Comparison of ENCODE assay signal across 1 cellular context in the genomic region with DNA sequence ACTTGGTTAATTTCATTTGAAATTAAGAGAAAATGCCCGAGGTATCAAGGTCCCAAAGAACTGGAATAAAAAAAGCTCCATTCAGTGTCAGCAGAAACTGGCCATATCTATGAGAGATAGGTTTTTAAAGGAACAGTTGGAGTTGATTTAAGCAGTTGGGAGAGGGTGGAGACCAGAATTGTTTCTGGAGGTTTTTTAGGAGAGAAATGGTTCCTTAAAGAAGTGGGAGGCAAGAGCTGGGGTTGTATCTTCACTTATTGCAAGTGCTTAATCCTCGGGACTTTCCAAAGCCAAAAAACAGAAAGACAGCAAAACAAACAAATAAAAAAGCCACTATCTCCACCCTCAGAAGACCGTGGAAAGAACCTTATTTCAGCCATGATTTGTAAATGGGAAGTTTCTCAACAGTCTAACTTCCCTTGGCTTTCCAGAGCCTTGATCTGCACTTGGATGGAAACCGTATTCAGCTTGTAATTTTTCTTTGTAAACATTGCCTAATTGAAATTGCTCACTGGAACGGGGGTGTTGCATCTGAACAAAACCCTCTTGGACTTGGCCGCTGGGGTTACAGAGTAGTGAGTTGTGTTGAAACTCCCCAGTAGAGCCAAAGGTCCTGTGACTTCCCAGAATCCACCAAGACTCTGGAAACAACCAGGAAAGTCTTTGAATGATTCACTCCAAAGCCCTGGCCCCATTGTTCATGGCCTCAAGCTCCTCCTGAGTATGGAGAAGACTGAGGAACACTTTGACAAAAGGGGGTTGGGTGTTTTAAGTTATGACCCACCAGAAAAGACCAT.
TF ChIP-seq lines count a peak whose summit lies in the region.

No MANE protein-coding gene starts in this region.

TF ChIP-seq in HepG2, 621 proteins besides CTCF, POLR2A, EP300 and RAD21 (continued from another document and continues in another):
- TF ChIP-seq ZNF264 (CRISPR knock-in tag; IDR thresholded peaks at IDR 0.05) (no peak), ZNF644 (CRISPR knock-in tag; IDR thresholded peaks at IDR 0.05; ENCODE audit: low read depth) (no peak), ZNF580 (CRISPR knock-in tag; IDR thresholded peaks at IDR 0.05; ENCODE audit: borderline replicate concordance, low read depth) (no peak), NCOR1 (IDR thresholded peaks at IDR 0.05; ENCODE audit: borderline replicate concordance, low read length) (no peak), DNMT1 (CRISPR knock-in tag; IDR thresholded peaks at IDR 0.05) (no peak), MBD4 (IDR thresholded peaks at IDR 0.05; ENCODE audit: borderline replicate concordance, low read length) (no peak), KDM1A (CRISPR knock-in tag; IDR thresholded peaks at IDR 0.05) (0 out of 2 replicates have a peak, but pooled peaks have one; percentile 13), KDM6A (CRISPR knock-in tag; IDR thresholded peaks at IDR 0.05; ENCODE audit: low read depth) (0 out of 2 replicates have a peak, but pooled peaks have one; percentile 25), CC2D1A (CRISPR knock-in tag; IDR thresholded peaks at IDR 0.05) (no peak), MYPOP (CRISPR knock-in tag; IDR thresholded peaks at IDR 0.05) (no peak), CREB1 (IDR thresholded peaks at IDR 0.05) (no peak), CREB1 (CRISPR knock-in tag; IDR thresholded peaks at IDR 0.05) (peak; percentile 42; the same call in 1 of the 2 replicates), ZNF614 (CRISPR knock-in tag; IDR thresholded peaks at IDR 0.05; ENCODE audit: borderline replicate concordance) (no peak), ZNF335 (CRISPR knock-in tag; IDR thresholded peaks at IDR 0.05) (no peak), TSC22D2 (CRISPR knock-in tag; IDR thresholded peaks at IDR 0.05; ENCODE audit: borderline replicate concordance) (no peak), TERF1 (CRISPR knock-in tag; IDR thresholded peaks at IDR 0.05) (no peak), EED (CRISPR knock-in tag; IDR thresholded peaks at IDR 0.05) (no peak), ZNF296 (CRISPR knock-in tag; conservative IDR thresholded peaks at IDR 0.05) (no peak), TMF1 (CRISPR knock-in tag; IDR thresholded peaks at IDR 0.05; ENCODE audit: low read depth) (no peak), SSRP1 (CRISPR knock-in tag; IDR thresholded peaks at IDR 0.05) (no peak), ZBTB39 (CRISPR knock-in tag; IDR thresholded peaks at IDR 0.05) (no peak), ZNF607 (CRISPR knock-in tag; IDR thresholded peaks at IDR 0.05; ENCODE audit: borderline replicate concordance) (no peak), RBAK (CRISPR knock-in tag; IDR thresholded peaks at IDR 0.05) (no peak), THAP11 (CRISPR knock-in tag; IDR thresholded peaks at IDR 0.05) (no peak), POLR2AphosphoS5 (IDR thresholded peaks at IDR 0.05; ENCODE audit: low read depth, low read length) (no peak), MED1 (CRISPR knock-in tag; IDR thresholded peaks at IDR 0.05) (no peak), ZFP82 (CRISPR knock-in tag; IDR thresholded peaks at IDR 0.05; ENCODE audit: borderline replicate concordance) (no peak), SP1 (IDR thresholded peaks at IDR 0.05) (no peak), SP1 (CRISPR knock-in tag; IDR thresholded peaks at IDR 0.05) (no peak), CCAR2 (optimal IDR thresholded peaks at IDR 0.05; ENCODE audit: low read depth, low read length) (no peak), ZNF12 (CRISPR knock-in tag; IDR thresholded peaks at IDR 0.05) (no peak), ZNF253 (CRISPR knock-in tag; IDR thresholded peaks at IDR 0.05; ENCODE audit: borderline replicate concordance) (no peak), ZNF878 (CRISPR knock-in tag; IDR thresholded peaks at IDR 0.05) (no peak), LBX2 (CRISPR knock-in tag; IDR thresholded peaks at IDR 0.05; ENCODE audit: borderline replicate concordance) (no peak), RBFOX2 (IDR thresholded peaks at IDR 0.05; ENCODE audit: low read depth, low read length) (no peak), SNAI1 (CRISPR knock-in tag; IDR thresholded peaks at IDR 0.05; ENCODE audit: borderline replicate concordance) (no peak), MEIS1 (CRISPR knock-in tag; IDR thresholded peaks at IDR 0.05; ENCODE audit: borderline replicate concordance) (no peak), MAF1 (CRISPR knock-in tag; IDR thresholded peaks at IDR 0.05; ENCODE audit: borderline replicate concordance) (no peak), CREM (IDR thresholded peaks at IDR 0.05) (peak; percentile 38; the same call in 1 of the 2 replicates), CREM (CRISPR knock-in tag; IDR thresholded peaks at IDR 0.05) (no peak), TCF7L2 (IDR thresholded peaks at IDR 0.05; ENCODE audit: low read depth, low read length) (no peak), ZNF883 (CRISPR knock-in tag; IDR thresholded peaks at IDR 0.05; ENCODE audit: not compliant biosample characterization) (no peak), MIER3 (CRISPR knock-in tag; IDR thresholded peaks at IDR 0.05; ENCODE audit: borderline replicate concordance) (0 out of 2 replicates have a peak, but pooled peaks have one; percentile 50), HNF4A (CRISPR knock-in tag; IDR thresholded peaks at IDR 0.05) (peak; percentile 55), ZNF589 (CRISPR knock-in tag; conservative IDR thresholded peaks at IDR 0.05) (no peak), KDM3A (CRISPR knock-in tag; IDR thresholded peaks at IDR 0.05; ENCODE audit: low read depth) (no peak), SOX13 (IDR thresholded peaks at IDR 0.05) (no peak), SOX13 (CRISPR knock-in tag; conservative IDR thresholded peaks at IDR 0.05 in 1 of 2, IDR thresholded peaks at IDR 0.05 in 1 of 2) (peak in 1 of 2 experiments; percentile 64; a peak in 1 of 4 replicates), ZNF512B (CRISPR knock-in tag; IDR thresholded peaks at IDR 0.05; ENCODE audit: borderline replicate concordance) (no peak)
- TF ChIP-seq, protein P1, sequence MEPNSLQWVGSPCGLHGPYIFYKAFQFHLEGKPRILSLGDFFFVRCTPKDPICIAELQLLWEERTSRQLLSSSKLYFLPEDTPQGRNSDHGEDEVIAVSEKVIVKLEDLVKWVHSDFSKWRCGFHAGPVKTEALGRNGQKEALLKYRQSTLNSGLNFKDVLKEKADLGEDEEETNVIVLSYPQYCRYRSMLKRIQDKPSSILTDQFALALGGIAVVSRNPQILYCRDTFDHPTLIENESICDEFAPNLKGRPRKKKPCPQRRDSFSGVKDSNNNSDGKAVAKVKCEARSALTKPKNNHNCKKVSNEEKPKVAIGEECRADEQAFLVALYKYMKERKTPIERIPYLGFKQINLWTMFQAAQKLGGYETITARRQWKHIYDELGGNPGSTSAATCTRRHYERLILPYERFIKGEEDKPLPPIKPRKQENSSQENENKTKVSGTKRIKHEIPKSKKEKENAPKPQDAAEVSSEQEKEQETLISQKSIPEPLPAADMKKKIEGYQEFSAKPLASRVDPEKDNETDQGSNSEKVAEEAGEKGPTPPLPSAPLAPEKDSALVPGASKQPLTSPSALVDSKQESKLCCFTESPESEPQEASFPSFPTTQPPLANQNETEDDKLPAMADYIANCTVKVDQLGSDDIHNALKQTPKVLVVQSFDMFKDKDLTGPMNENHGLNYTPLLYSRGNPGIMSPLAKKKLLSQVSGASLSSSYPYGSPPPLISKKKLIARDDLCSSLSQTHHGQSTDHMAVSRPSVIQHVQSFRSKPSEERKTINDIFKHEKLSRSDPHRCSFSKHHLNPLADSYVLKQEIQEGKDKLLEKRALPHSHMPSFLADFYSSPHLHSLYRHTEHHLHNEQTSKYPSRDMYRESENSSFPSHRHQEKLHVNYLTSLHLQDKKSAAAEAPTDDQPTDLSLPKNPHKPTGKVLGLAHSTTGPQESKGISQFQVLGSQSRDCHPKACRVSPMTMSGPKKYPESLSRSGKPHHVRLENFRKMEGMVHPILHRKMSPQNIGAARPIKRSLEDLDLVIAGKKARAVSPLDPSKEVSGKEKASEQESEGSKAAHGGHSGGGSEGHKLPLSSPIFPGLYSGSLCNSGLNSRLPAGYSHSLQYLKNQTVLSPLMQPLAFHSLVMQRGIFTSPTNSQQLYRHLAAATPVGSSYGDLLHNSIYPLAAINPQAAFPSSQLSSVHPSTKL (CRISPR knock-in tag; IDR thresholded peaks at IDR 0.05): peak; percentile 15; the same call in 1 of the 2 replicates
- TF ChIP-seq, protein P2, sequence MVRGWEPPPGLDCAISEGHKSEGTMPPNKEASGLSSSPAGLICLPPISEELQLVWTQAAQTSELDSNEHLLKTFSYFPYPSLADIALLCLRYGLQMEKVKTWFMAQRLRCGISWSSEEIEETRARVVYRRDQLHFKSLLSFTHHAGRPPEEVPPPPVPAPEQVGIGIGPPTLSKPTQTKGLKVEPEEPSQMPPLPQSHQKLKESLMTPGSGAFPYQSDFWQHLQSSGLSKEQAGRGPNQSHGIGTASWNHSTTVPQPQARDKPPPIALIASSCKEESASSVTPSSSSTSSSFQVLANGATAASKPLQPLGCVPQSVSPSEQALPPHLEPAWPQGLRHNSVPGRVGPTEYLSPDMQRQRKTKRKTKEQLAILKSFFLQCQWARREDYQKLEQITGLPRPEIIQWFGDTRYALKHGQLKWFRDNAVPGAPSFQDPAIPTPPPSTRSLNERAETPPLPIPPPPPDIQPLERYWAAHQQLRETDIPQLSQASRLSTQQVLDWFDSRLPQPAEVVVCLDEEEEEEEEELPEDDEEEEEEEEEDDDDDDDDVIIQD (CRISPR knock-in tag; IDR thresholded peaks at IDR 0.05; ENCODE audit: low read depth): peak; percentile 23; the same call in 1 of the 2 replicates
- TF ChIP-seq, protein P3, sequence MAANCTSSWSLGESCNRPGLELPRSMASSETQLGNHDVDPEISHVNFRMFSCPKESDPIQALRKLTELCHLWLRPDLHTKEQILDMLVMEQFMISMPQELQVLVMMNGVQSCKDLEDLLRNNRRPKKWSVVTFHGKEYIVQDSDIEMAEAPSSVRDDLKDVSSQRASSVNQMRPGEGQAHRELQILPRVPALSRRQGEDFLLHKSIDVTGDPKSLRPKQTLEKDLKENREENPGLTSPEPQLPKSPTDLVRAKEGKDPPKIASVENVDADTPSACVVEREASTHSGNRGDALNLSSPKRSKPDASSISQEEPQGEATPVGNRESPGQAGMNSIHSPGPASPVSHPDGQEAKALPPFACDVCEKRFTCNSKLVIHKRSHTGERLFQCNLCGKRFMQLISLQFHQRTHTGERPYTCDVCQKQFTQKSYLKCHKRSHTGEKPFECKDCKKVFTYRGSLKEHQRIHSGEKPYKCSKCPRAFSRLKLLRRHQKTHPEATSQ (CRISPR knock-in tag; IDR thresholded peaks at IDR 0.05; ENCODE audit: borderline replicate concordance): no peak
